Comparison of ENCODE assay signal across 14 cellular contexts in the genomic region with DNA sequence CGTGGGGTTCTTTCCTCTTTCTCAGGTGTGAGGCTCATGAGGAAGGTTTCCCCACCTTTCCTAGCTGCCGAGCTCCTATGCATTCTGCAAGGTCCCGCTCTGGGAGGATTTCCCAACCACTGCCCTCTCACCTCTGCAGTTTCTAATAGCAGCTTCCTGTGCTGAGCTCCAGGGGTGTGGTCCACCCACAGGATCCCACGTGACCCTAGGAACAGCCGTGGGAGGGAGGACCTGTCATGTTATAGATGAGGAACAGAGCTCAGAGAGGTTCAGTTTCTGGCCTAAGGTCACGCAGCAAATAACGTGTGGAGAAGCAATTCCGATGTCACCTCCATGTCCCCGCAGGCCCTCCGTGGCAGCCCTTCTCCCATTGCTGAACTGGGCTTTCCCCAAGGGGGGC. TPM values are rescaled to one million over a fixed set of nuclear protein-coding genes. Genes with fewer than 3 reads are reported as not detected.
DNase-seq lines count a peak whose midpoint lies in the region; ATAC-seq and FAIRE-seq lines count a peak whose summit lies in the region.
"Had no signal": no experiment of that assay in that cellular context is flagged by ENCODE, and none has a peak within 500 bp of the region (broad histone marks: within the 10 kb centered on the region; RNA-seq: fewer than 3 reads in every experiment).

No MANE protein-coding gene starts in this region.

- no peak for FAIRE-seq in small intestine (lab: Jason Lieb, UNC)

- H3K79me1 ChIP-seq in mesenchymal stem cell (replicated peaks; ENCODE audit: low read length, poor library complexity, severe bottlenecking), result no peaks in the 10 kb centered on the region

- H2BK5ac ChIP-seq in mesenchymal stem cell (ENCODE audit: low read depth, low read length, poor library complexity, severe bottlenecking), result no peak overlapping the region

- DNase-seq in activated CD4-positive, alpha-beta T cell treated with anti-CD3 and anti-CD28 coated beads for 4 hours, result peak; percentile 18 to 26
- DNase-seq in activated CD4-positive, alpha-beta T cell treated with anti-CD3 and anti-CD28 coated beads for 1 hour, result no peak
- peak; percentile 85 for DNase-seq in NOMO-1 treated with DMSO at 0.1 percent for 48 hours (lab: John Stamatoyannopoulos, UW; ENCODE audit: unreplicated experiment)
- peak; percentile 12 for DNase-seq in activated effector memory CD4-positive, alpha-beta T cell treated with Interleukin-2 at 50 U/mL for 16 hours
- DNase-seq in mesenchymal stem cell, result no peak
- DNase-seq in small intestine, result no peak
- no peak for DNase-seq in activated gamma-delta T cell (lab: John Stamatoyannopoulos, UW)
- DNase-seq: activated CD8-positive, alpha-beta memory T cell treated with anti-CD3 and anti-CD28 coated beads for 24 hours; DMS153; left cardiac atrium; NCI-H1436; NCI-H524 treated with DMSO at 0.1 percent for 48 hours had no signal

- H3K4me2 ChIP-seq in mesenchymal stem cell (ENCODE audit: low read length, poor library complexity, severe bottlenecking), result no peak overlapping the region

- H2BK120ac ChIP-seq in mesenchymal stem cell (ENCODE audit: low read depth, low read length), result no peak overlapping the region

- H2AFZ ChIP-seq in mesenchymal stem cell (ENCODE audit: low read depth, low read length), result no peak overlapping the region

- H3K4me1 ChIP-seq in mesenchymal stem cell (ENCODE audit: control insufficient read depth, insufficient read depth, low read depth, low read length) (no peaks in the 10 kb centered on the region), small intestine (ENCODE audit: control insufficient read depth in 2 of 2, insufficient read depth in 1 of 2, low read depth in 1 of 2, low read length in 1 of 2) (no peaks in the 10 kb centered on the region)

- no peak overlapping the region for H2BK12ac ChIP-seq in mesenchymal stem cell (ENCODE audit: low read length in 2 of 2)

- H4K91ac ChIP-seq in mesenchymal stem cell (ENCODE audit: low read length), result no peak overlapping the region

- 61% methylated on average over 10 of the region's 10 CpGs for WGBS in mesenchymal stem cell
- WGBS in small intestine, 3 donors, result 75 to 79% (median 76%) methylated on average over 10 of the region's 10 CpGs

- H3K27ac ChIP-seq in mesenchymal stem cell (ENCODE audit: low read length, poor library complexity, severe bottlenecking) (no peak overlapping the region), small intestine (ENCODE audit: low read depth in 1 of 2, low read length in 1 of 2) (no peak overlapping the region)
- H3K27ac ChIP-seq: SK-N-MC had no signal

- no peak overlapping the region for H3K9ac ChIP-seq in mesenchymal stem cell (ENCODE audit: low read length)

- no peak overlapping the region for H3K18ac ChIP-seq in mesenchymal stem cell (ENCODE audit: low read depth in 1 of 2, low read length in 2 of 2)

- no peak for ATAC-seq in GM21737 (IDR thresholded peaks at IDR 0.05; ENCODE audit: unreplicated experiment)
- ATAC-seq: left cardiac atrium had no signal

- peak overlapping the region; percentile 48 for H2BK15ac ChIP-seq in mesenchymal stem cell (ENCODE audit: low read depth, poor library complexity, severe bottlenecking)

- H3K4me3 ChIP-seq in mesenchymal stem cell (ENCODE audit: insufficient read depth in 1 of 2, low read depth in 1 of 2, low read length in 2 of 2) (no peak overlapping the region), small intestine (ENCODE audit: low read depth in 1 of 2, low read length in 2 of 2) (no peak overlapping the region)
- H3K4me3 ChIP-seq: SK-N-MC had no signal

- H3K36me3 ChIP-seq in mesenchymal stem cell (ENCODE audit: control insufficient read depth in 1 of 2, insufficient read depth in 2 of 2, low read depth in 1 of 2, low read length in 2 of 2) (no peaks in the 10 kb centered on the region), small intestine (ENCODE audit: control insufficient read depth in 2 of 2, insufficient read depth in 2 of 2, low read length in 2 of 2) (no peaks in the 10 kb centered on the region)

- H3K9me3 ChIP-seq in mesenchymal stem cell (ENCODE audit: control insufficient read depth, low read length) (no peaks in the 10 kb centered on the region), small intestine (ENCODE audit: control insufficient read depth, low read depth) (no peaks in the 10 kb centered on the region)

- H3K14ac ChIP-seq in mesenchymal stem cell (ENCODE audit: low read length in 2 of 2), result no peak overlapping the region

- no peak overlapping the region for H4K8ac ChIP-seq in mesenchymal stem cell (ENCODE audit: low read length)

- no peak overlapping the region for H3K4ac ChIP-seq in mesenchymal stem cell (ENCODE audit: low read depth in 1 of 2, low read length in 2 of 2)

- H3K23ac ChIP-seq in mesenchymal stem cell (ENCODE audit: low read length in 2 of 2), result no peak overlapping the region

- no peak overlapping the region for H2AK5ac ChIP-seq in mesenchymal stem cell (ENCODE audit: low read length, severe bottlenecking)

- H3K27me3 ChIP-seq in mesenchymal stem cell (ENCODE audit: control insufficient read depth in 1 of 2, insufficient read depth in 1 of 2, low read length in 2 of 2) (peaks cover 16 to 52% of the 10 kb centered on the region in 2 experiments), small intestine (ENCODE audit: control insufficient read depth in 2 of 2, insufficient read depth in 2 of 2, low read length in 2 of 2) (no peaks in the 10 kb centered on the region)

RNA-seq across cellular contexts. Expression of gene FLRT1, which starts 38.5 kb away (rescaled TPM):
- polyA plus RNA-seq in mesenchymal stem cell (2013, experiment 1 of 2), result 0.11 TPM
- 0.10 TPM for polyA plus RNA-seq in mesenchymal stem cell (2013, experiment 2 of 2)
- polyA plus RNA-seq in small intestine, result under 1 TPM in 1 of 3 donors, not detected in 2; 0.43 TPM

Comparison
In these comparisons a context has a peak if more than half of its experiments do, and no peak if none do; other contexts are left out.
1. DNase-seq: peak in activated CD4-positive, alpha-beta T cell treated with anti-CD3 and anti-CD28 coated beads for 4 hours (2 of 2), NOMO-1 treated with DMSO at 0.1 percent for 48 hours (single experiment) and activated effector memory CD4-positive, alpha-beta T cell treated with Interleukin-2 at 50 U/mL for 16 hours (single experiment); none in activated CD4-positive, alpha-beta T cell treated with anti-CD3 and anti-CD28 coated beads for 1 hour (single experiment), mesenchymal stem cell (single experiment), small intestine (single experiment) and activated gamma-delta T cell (single experiment).